Comparison of ENCODE assay signal across 8 cellular contexts in genomic region chr15:25439456-25439836, GRCh38. TPM values are rescaled to one million over a fixed set of nuclear protein-coding genes. Genes with fewer than 3 reads are reported as not detected.
DNase-seq lines count a peak whose midpoint lies in the region; ATAC-seq, FAIRE-seq and TF ChIP-seq lines count a peak whose summit lies in the region.

No MANE protein-coding gene starts in this region.

- POLR2A ChIA-PET in HepG2 (lab: Yijun Ruan, JAX) = interaction anchor here (0.9 to 1.2 kb wide), 3 partner anchors 19 to 81 kb away, joined by 3 to 5 read pairs (median 4); no protein-coding TSS in a partner anchor

- H3K4me1 ChIP-seq in mammary epithelial cell (ENCODE audit: insufficient read depth, low read length) = peaks cover 6% of the 10 kb centered on the region
- peaks cover 29% of the 10 kb centered on the region for H3K4me1 ChIP-seq in HepG2 (ENCODE audit: insufficient read depth, low read length)
- H3K4me1 ChIP-seq in thymus (ENCODE audit: control insufficient read depth, insufficient read depth, low read length) = peaks cover 5% of the 10 kb centered on the region

- H3K9me3 ChIP-seq in mammary epithelial cell (replicated peaks; ENCODE audit: insufficient read depth, low read length) (no peaks in the 10 kb centered on the region), HepG2 (ENCODE audit: low read length) (no peaks in the 10 kb centered on the region), thymus (ENCODE audit: control insufficient read depth) (no peaks in the 10 kb centered on the region)

- FAIRE-seq in HepG2 (lab: Jason Lieb, UNC) = no peak

- peak overlapping the region; percentile 95 for H3K4me3 ChIP-seq in LNCaP clone FGC (ENCODE audit: low read depth, low read length)
- peak overlapping the region; percentile 92 to 99 (median 94) for H3K4me3 ChIP-seq in mammary epithelial cell (replicated peaks in 1 of 3; ENCODE audit: insufficient read depth in 1 of 3, low read depth in 2 of 3, low read length in 3 of 3)
- peak overlapping the region; percentile 63 to 98 (median 86) for H3K4me3 ChIP-seq in HepG2 (replicated peaks in 1 of 3; ENCODE audit: insufficient read depth in 1 of 3, low read depth in 2 of 3, low read length in 3 of 3)
- peak overlapping the region; percentile 97 for H3K4me3 ChIP-seq in thymus (ENCODE audit: low read length)

- TF ChIP-seq EP300 in HepG2 (IDR thresholded peaks at IDR 0.05; ENCODE audit: low read depth in 2 of 2, low read length in 2 of 2) (no peak), HepG2 (CRISPR knock-in tag; IDR thresholded peaks at IDR 0.05; ENCODE audit: borderline replicate concordance) (no peak)

- TF ChIP-seq POLR2A in HepG2 (IDR thresholded peaks at IDR 0.05; ENCODE audit: insufficient read depth in 1 of 2, low read depth in 2 of 2, low read length in 2 of 2) = no peak

- TSS peak; percentile 69 for BruUV-seq in mammary epithelial cell (replicated peaks; lab: Mats Ljungman, UMichigan)
- BruUV-seq in HepG2 (replicated peaks; lab: Mats Ljungman, UMichigan) = TSS peak; percentile 87

- 5% methylated on average over 6 of the region's 12 CpGs for WGBS in mammary epithelial cell (ENCODE audit: low coverage, missing lambda C conversion rate)
- WGBS in HepG2 (ENCODE audit: low lambda C conversion rate) = 4% methylated on average over 5 of the region's 12 CpGs
- WGBS in thymus = 14% methylated on average over 12 of the region's 12 CpGs

- peaks cover 51% of the 10 kb centered on the region for H3K79me2 ChIP-seq in mammary epithelial cell (ENCODE audit: insufficient read depth, low read length)
- peaks cover 39% of the 10 kb centered on the region for H3K79me2 ChIP-seq in HepG2 (ENCODE audit: insufficient read depth, low read length)

- intact Hi-C loops in mammary epithelial cell (cut with micrococcal nuclease) = loop anchor here (2.0 to 10.0 kb wide), 3 partner anchors 305 to 679 kb away; no protein-coding TSS in a partner anchor
- intact Hi-C loops in HepG2 (cut with micrococcal nuclease; ENCODE audit: unreplicated experiment) = loop anchor here (5.0 to 10.0 kb wide), 2 partner anchors 65 to 92 kb away; no protein-coding TSS in a partner anchor

- DNase-seq in G401 (ENCODE audit: low spot score) (peak; percentile 35), LNCaP clone FGC (ENCODE audit: low read depth) (no peak), mammary epithelial cell (peak; percentile 34), HepG2 (ENCODE audit: low spot score) (peak; percentile 53), HK-2 (ENCODE audit: unreplicated experiment) (no peak)
- DNase-seq in stimulated activated CD4-positive, alpha-beta T cell treated with anti-CD3 and anti-CD28 coated beads, Interleukin-15, amount 100 ng/mL, for 24 hours = no peak

- H4K20me1 ChIP-seq in mammary epithelial cell (ENCODE audit: insufficient read depth, low read length) (peaks cover 3% of the 10 kb centered on the region), HepG2 (ENCODE audit: insufficient read depth, low read length) (peaks cover 35% of the 10 kb centered on the region)

- H3K27ac ChIP-seq in mammary epithelial cell (ENCODE audit: insufficient read depth, low read depth, low read length) = peak overlapping the region; percentile 74
- peak overlapping the region; percentile 99 for H3K27ac ChIP-seq in HepG2 (ENCODE audit: extremely low read length, insufficient read depth, low read length)
- H3K27ac ChIP-seq in thymus (ENCODE audit: low read depth) = peak overlapping the region; percentile 86

- dilution Hi-C loops in mammary epithelial cell (cut with HindIII; ENCODE audit: low sequenced_read_pairs) = loop anchor here (25.0 kb wide), 1 partner anchor 98 kb away; no protein-coding TSS in a partner anchor

- in situ Hi-C loops in G401 (cut with HindIII; ENCODE audit: low sequenced_read_pairs) (no loop called here), mammary epithelial cell (cut with MboI; ENCODE audit: low sequenced_read_pairs in 2 of 2) (loop anchor here in 1 of 2 donors (25.0 kb wide), 1 partner anchor 648 kb away; no protein-coding TSS in a partner anchor), HepG2 (cut with HindIII; ENCODE audit: extremely low pct_ligation_motif_present, low pct_unique_long_range_greater_than_20kb) (loop anchor here (10.0 kb wide), 1 partner anchor 65 kb away; no protein-coding TSS in a partner anchor)

- H3K9ac ChIP-seq in mammary epithelial cell (ENCODE audit: insufficient read depth, low read length) (peak overlapping the region; percentile 73), HepG2 (ENCODE audit: insufficient read depth, low read depth, low read length) (peak overlapping the region; percentile 98)

- H3K27me3 ChIP-seq in mammary epithelial cell (ENCODE audit: insufficient read depth, low read length) (no peaks in the 10 kb centered on the region), HepG2 (ENCODE audit: control insufficient read depth in 1 of 2, insufficient read depth in 2 of 2, low read length in 2 of 2) (no peaks in the 10 kb centered on the region), thymus (ENCODE audit: control insufficient read depth, insufficient read depth) (no peaks in the 10 kb centered on the region)

- no peak for TF ChIP-seq RAD21 in HepG2 (CRISPR knock-in tag; IDR thresholded peaks at IDR 0.05)

- H3K36me3 ChIP-seq in mammary epithelial cell (ENCODE audit: insufficient read depth, low read length) (no peaks in the 10 kb centered on the region), HepG2 (replicated peaks in 1 of 2; ENCODE audit: control insufficient read depth in 1 of 2, insufficient read depth in 2 of 2, low read length in 2 of 2) (no peaks in the 10 kb centered on the region), thymus (ENCODE audit: control insufficient read depth, insufficient read depth) (no peaks in the 10 kb centered on the region)

- ATAC-seq in GM21529 (IDR thresholded peaks at IDR 0.05; ENCODE audit: unreplicated experiment) (peak; percentile 10), HepG2 (peak; percentile 5)

- TF ChIP-seq CTCF in LNCaP clone FGC (IDR thresholded peaks at IDR 0.05; ENCODE audit: control insufficient read depth, extremely low read depth, insufficient read depth) = no peak
- no peak for TF ChIP-seq CTCF in mammary epithelial cell (conservative IDR thresholded peaks at IDR 0.05 in 1 of 2, IDR thresholded peaks at IDR 0.05 in 1 of 2; ENCODE audit: extremely low read depth in 1 of 2, insufficient read depth in 1 of 2, low read depth in 1 of 2, low read length in 2 of 2)
- no peak for TF ChIP-seq CTCF in HepG2 (CRISPR knock-in tag; IDR thresholded peaks at IDR 0.05)

- H3K4me2 ChIP-seq in mammary epithelial cell (ENCODE audit: insufficient read depth, low read depth, low read length) (peak overlapping the region; percentile 80), HepG2 (ENCODE audit: low read depth, low read length) (peak overlapping the region; percentile 73)

- CTCF ChIA-PET in mammary epithelial cell (lab: Charles Lee; ENCODE audit: low non-redundant PET) (no interaction called here), HepG2 (lab: Yijun Ruan, JAX; ENCODE audit: low intra/inter-chr PET ratio, low total read pairs) (no interaction called here)

- H2AFZ ChIP-seq in mammary epithelial cell (ENCODE audit: low read depth, low read length) (peak overlapping the region; percentile 99), HepG2 (ENCODE audit: low read length) (peak overlapping the region; percentile 69)

TF ChIP-seq in HepG2, 621 proteins besides CTCF, POLR2A, EP300 and RAD21 (continues in another document):
- no peak for TF ChIP-seq SNRNP70 (IDR thresholded peaks at IDR 0.05; ENCODE audit: low read depth, low read length)
- no peak for TF ChIP-seq ZNF546 (CRISPR knock-in tag; conservative IDR thresholded peaks at IDR 0.05)
- no peak for TF ChIP-seq MED1 (CRISPR knock-in tag; IDR thresholded peaks at IDR 0.05)
- no peak for TF ChIP-seq CEBPB (IDR thresholded peaks at IDR 0.05; ENCODE audit: borderline replicate concordance, low read depth, low read length)
- no peak for TF ChIP-seq EED (CRISPR knock-in tag; IDR thresholded peaks at IDR 0.05)
- TF ChIP-seq RXRB (CRISPR knock-in tag; IDR thresholded peaks at IDR 0.05; ENCODE audit: borderline replicate concordance) = 0 out of 2 replicates have a peak, but pooled peaks have one; percentile 7
- 0 out of 2 replicates have a peak, but pooled peaks have one; percentile 9 for TF ChIP-seq SAP130 (CRISPR knock-in tag; IDR thresholded peaks at IDR 0.05; ENCODE audit: low read depth)
- no peak for TF ChIP-seq ZFY (CRISPR knock-in tag; IDR thresholded peaks at IDR 0.05)
- no peak for TF ChIP-seq ZNF431 (CRISPR knock-in tag; IDR thresholded peaks at IDR 0.05; ENCODE audit: borderline replicate concordance, low read depth)
- no peak for TF ChIP-seq ATRX (CRISPR knock-in tag; IDR thresholded peaks at IDR 0.05; ENCODE audit: borderline replicate concordance)
- no peak for TF ChIP-seq ZNF12 (CRISPR knock-in tag; IDR thresholded peaks at IDR 0.05)

RNA-seq across cellular contexts. Expression of gene UBE3A, which starts 0.6 kb away (rescaled TPM):
- 76.9 and 118 TPM in 2 replicates for total RNA-seq in G401 (2014; rRNA removed; shearing (Covaris generic))
- total RNA-seq in mammary epithelial cell = 10 to 100 TPM; 93.0 to 98.9 TPM
- polyA plus RNA-seq in mammary epithelial cell = 24.1 TPM
- polyA minus RNA-seq in mammary epithelial cell = 45.0 TPM
- total RNA-seq in HepG2 (2016; rRNA removed; fragmentation: Illumina TruSeq; extraction: Trizol) = 77.8 and 80.5 TPM in 2 replicates
- total RNA-seq in HepG2 (2016; cell fraction: cytosol; rRNA removed; fragmentation: Illumina TruSeq; extraction: Trizol; ENCODE audit: low read depth) = 111 and 115 TPM in 2 replicates
- 67.8 and 77.4 TPM in 2 replicates for total RNA-seq in HepG2 (2016; cell fraction: insoluble cytoplasmic fraction; rRNA removed; fragmentation: Illumina TruSeq; extraction: Trizol)
- total RNA-seq in HepG2 (2016; cell fraction: membrane; rRNA removed; fragmentation: Illumina TruSeq; extraction: Trizol) = 53.8 and 54.4 TPM in 2 replicates
- 75.9 and 79.5 TPM in 2 replicates for total RNA-seq in HepG2 (2016; cell fraction: nucleus; rRNA removed; fragmentation: Illumina TruSeq; extraction: Trizol)
- 14.6 and 17.3 TPM in 2 replicates for polyA plus RNA-seq in HepG2 (2011; rRNA removed)
- 5.3 and 9.2 TPM in 2 replicates for polyA plus RNA-seq in HepG2 (2011; cell fraction: cytosol; rRNA removed)
- 18.3 and 23.8 TPM in 2 replicates for polyA plus RNA-seq in HepG2 (2011; cell fraction: nucleus; rRNA removed)
- 30.0 and 35.7 TPM in 2 replicates for polyA plus RNA-seq in HepG2 (2012)
- polyA plus RNA-seq in HepG2 (2016; cell fraction: cytosol; fragmentation: Illumina TruSeq; extraction: Trizol; ENCODE audit: low read depth) = 2.1 and 2.6 TPM in 2 replicates
- 57.5 and 58.1 TPM in 2 replicates for polyA plus RNA-seq in HepG2 (2016; cell fraction: insoluble cytoplasmic fraction; fragmentation: Illumina TruSeq; extraction: Trizol; ENCODE audit: low read depth)
- 9.7 and 10.9 TPM in 2 replicates for polyA plus RNA-seq in HepG2 (2016; cell fraction: membrane; fragmentation: Illumina TruSeq; extraction: Trizol; ENCODE audit: low read depth)
- polyA plus RNA-seq in HepG2 (2016; cell fraction: nucleus; fragmentation: Illumina TruSeq; extraction: Trizol; ENCODE audit: insufficient read depth, low read depth) = 33.9 and 34.8 TPM in 2 replicates
- 46.8 and 107 TPM in 2 replicates for polyA minus RNA-seq in HepG2 (2011; rRNA and poly(A)+ RNA removed; ENCODE audit: low replicate concordance)
- polyA minus RNA-seq in HepG2 (2011; cell fraction: cytosol; rRNA and poly(A)+ RNA removed) = 36.6 and 51.8 TPM in 2 replicates
- 188 and 210 TPM in 2 replicates for polyA minus RNA-seq in HepG2 (2011; cell fraction: nucleus; rRNA and poly(A)+ RNA removed)
- polyA plus RNA-seq in thymus = 34.7 TPM

Comparison
In these comparisons a context has a peak if more than half of its experiments do, and no peak if none do; other contexts are left out.
1. DNase-seq: peak in G401 (single experiment), mammary epithelial cell (single experiment) and HepG2 (single experiment); none in LNCaP clone FGC (single experiment), HK-2 (single experiment) and stimulated activated CD4-positive, alpha-beta T cell treated with anti-CD3 and anti-CD28 coated beads, Interleukin-15, amount 100 ng/mL, for 24 hours (single experiment).
2. Peak in every context shown above with its lines, with median percentiles within 50 percentile points of each other: H3K4me3 ChIP-seq and H3K27ac ChIP-seq.